1 cellular context compared by ENCODE assay signal in genomic region chr2:64989126-64989981, GRCh38.
TF ChIP-seq lines count a peak whose summit lies in the region.

Gene SLC1A4 (plus strand): TSS chr2:64989399. CDS start chr2:64989644, 245 bp downstream.

TF ChIP-seq in K562, 482 proteins besides CTCF, POLR2A, EP300 and RAD21 (continued from another document and continues in another):
- TF ChIP-seq, protein P1, sequence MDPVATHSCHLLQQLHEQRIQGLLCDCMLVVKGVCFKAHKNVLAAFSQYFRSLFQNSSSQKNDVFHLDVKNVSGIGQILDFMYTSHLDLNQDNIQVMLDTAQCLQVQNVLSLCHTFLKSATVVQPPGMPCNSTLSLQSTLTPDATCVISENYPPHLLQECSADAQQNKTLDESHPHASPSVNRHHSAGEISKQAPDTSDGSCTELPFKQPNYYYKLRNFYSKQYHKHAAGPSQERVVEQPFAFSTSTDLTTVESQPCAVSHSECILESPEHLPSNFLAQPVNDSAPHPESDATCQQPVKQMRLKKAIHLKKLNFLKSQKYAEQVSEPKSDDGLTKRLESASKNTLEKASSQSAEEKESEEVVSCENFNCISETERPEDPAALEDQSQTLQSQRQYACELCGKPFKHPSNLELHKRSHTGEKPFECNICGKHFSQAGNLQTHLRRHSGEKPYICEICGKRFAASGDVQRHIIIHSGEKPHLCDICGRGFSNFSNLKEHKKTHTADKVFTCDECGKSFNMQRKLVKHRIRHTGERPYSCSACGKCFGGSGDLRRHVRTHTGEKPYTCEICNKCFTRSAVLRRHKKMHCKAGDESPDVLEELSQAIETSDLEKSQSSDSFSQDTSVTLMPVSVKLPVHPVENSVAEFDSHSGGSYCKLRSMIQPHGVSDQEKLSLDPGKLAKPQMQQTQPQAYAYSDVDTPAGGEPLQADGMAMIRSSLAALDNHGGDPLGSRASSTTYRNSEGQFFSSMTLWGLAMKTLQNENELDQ (CRISPR knock-in tag; IDR thresholded peaks at IDR 0.05; ENCODE audit: borderline replicate concordance): no peak
- no peak for TF ChIP-seq NCOA4 (IDR thresholded peaks at IDR 0.05; ENCODE audit: partially characterized antibody)
- TF ChIP-seq ARID3B (CRISPR knock-in tag; IDR thresholded peaks at IDR 0.05; ENCODE audit: borderline replicate concordance): no peak
- TF ChIP-seq ZNF263 (CRISPR knock-in tag; IDR thresholded peaks at IDR 0.05; ENCODE audit: borderline replicate concordance): no peak
- no peak for TF ChIP-seq HCFC1 (IDR thresholded peaks at IDR 0.05; ENCODE audit: low read depth, low read length)
- peak; percentile 88 for TF ChIP-seq SMAD4 (CRISPR knock-in tag; conservative IDR thresholded peaks at IDR 0.05)
- peak; percentile 93 for TF ChIP-seq CEBPG (CRISPR knock-in tag; IDR thresholded peaks at IDR 0.05)
- TF ChIP-seq CEBPG (tag; conservative IDR thresholded peaks at IDR 0.05 in 1 of 2, IDR thresholded peaks at IDR 0.05 in 1 of 2): peak; percentile 89 to 94
- TF ChIP-seq ZNF583 (CRISPR knock-in tag; IDR thresholded peaks at IDR 0.05): 0 out of 2 replicates have a peak, but pooled peaks have one; percentile 52
- TF ChIP-seq SAFB (IDR thresholded peaks at IDR 0.05; ENCODE audit: borderline replicate concordance, low read depth, low read length): peak; percentile 97
- TF ChIP-seq, protein P2, sequence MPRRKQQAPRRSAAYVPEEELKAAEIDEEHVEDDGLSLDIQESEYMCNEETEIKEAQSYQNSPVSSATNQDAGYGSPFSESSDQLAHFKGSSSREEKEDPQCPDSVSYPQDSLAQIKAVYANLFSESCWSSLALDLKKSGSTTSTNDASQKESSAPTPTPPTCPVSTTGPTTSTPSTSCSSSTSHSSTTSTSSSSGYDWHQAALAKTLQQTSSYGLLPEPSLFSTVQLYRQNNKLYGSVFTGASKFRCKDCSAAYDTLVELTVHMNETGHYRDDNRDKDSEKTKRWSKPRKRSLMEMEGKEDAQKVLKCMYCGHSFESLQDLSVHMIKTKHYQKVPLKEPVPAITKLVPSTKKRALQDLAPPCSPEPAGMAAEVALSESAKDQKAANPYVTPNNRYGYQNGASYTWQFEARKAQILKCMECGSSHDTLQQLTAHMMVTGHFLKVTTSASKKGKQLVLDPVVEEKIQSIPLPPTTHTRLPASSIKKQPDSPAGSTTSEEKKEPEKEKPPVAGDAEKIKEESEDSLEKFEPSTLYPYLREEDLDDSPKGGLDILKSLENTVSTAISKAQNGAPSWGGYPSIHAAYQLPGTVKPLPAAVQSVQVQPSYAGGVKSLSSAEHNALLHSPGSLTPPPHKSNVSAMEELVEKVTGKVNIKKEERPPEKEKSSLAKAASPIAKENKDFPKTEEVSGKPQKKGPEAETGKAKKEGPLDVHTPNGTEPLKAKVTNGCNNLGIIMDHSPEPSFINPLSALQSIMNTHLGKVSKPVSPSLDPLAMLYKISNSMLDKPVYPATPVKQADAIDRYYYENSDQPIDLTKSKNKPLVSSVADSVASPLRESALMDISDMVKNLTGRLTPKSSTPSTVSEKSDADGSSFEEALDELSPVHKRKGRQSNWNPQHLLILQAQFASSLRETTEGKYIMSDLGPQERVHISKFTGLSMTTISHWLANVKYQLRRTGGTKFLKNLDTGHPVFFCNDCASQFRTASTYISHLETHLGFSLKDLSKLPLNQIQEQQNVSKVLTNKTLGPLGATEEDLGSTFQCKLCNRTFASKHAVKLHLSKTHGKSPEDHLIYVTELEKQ (CRISPR knock-in tag; IDR thresholded peaks at IDR 0.05): no peak
- 0 out of 2 replicates have a peak, but pooled peaks have one; percentile 79 for TF ChIP-seq RBM34 (IDR thresholded peaks at IDR 0.05; ENCODE audit: borderline replicate concordance, insufficient read depth, low read length)
- no peak for TF ChIP-seq HMG20B (CRISPR knock-in tag; IDR thresholded peaks at IDR 0.05)
- TF ChIP-seq POLR2H (tag; IDR thresholded peaks at IDR 0.05; ENCODE audit: low read depth): peak; percentile 3; the same call in 1 of the 2 replicates
- TF ChIP-seq KDM1A (IDR thresholded peaks at IDR 0.05): no peak
- TF ChIP-seq AFF1 (IDR thresholded peaks at IDR 0.05; ENCODE audit: low read depth in 1 of 2, partially characterized antibody in 2 of 2): no peak
- no peak for TF ChIP-seq SMAD2 (IDR thresholded peaks at IDR 0.05; ENCODE audit: low read depth, low read length)
- TF ChIP-seq ZNF75A (CRISPR knock-in tag; IDR thresholded peaks at IDR 0.05): no peak
- TF ChIP-seq PREB (CRISPR knock-in tag; IDR thresholded peaks at IDR 0.05): no peak
- peak; percentile 13 for TF ChIP-seq NFYB (IDR thresholded peaks at IDR 0.05; ENCODE audit: extremely low read depth, insufficient read length)
- no peak for TF ChIP-seq MCM3 (IDR thresholded peaks at IDR 0.05)
- peak in 1 of 2 experiments; percentile 89; a peak in 1 of 4 replicates for TF ChIP-seq SRF (CRISPR knock-in tag; IDR thresholded peaks at IDR 0.05)
- TF ChIP-seq HDAC2 (IDR thresholded peaks at IDR 0.05): 0 out of 2 replicates have a peak, but pooled peaks have one; percentile 13
- TF ChIP-seq ZNF140 (CRISPR knock-in tag; IDR thresholded peaks at IDR 0.05): no peak
- TF ChIP-seq NONO (IDR thresholded peaks at IDR 0.05; ENCODE audit: low read depth in 2 of 2, low read length in 1 of 2): peak; percentile 38 to 75; a peak in 3 of 4 replicates
- TF ChIP-seq ZBTB26 (CRISPR knock-in tag; IDR thresholded peaks at IDR 0.05): no peak
- TF ChIP-seq SP2 (IDR thresholded peaks at IDR 0.05; ENCODE audit: extremely low read depth, low read depth, low read length, poor library complexity, severe bottlenecking): no peak
- TF ChIP-seq MXI1 (IDR thresholded peaks at IDR 0.05; ENCODE audit: low read depth, low read length): no peak
- TF ChIP-seq, protein P3, sequence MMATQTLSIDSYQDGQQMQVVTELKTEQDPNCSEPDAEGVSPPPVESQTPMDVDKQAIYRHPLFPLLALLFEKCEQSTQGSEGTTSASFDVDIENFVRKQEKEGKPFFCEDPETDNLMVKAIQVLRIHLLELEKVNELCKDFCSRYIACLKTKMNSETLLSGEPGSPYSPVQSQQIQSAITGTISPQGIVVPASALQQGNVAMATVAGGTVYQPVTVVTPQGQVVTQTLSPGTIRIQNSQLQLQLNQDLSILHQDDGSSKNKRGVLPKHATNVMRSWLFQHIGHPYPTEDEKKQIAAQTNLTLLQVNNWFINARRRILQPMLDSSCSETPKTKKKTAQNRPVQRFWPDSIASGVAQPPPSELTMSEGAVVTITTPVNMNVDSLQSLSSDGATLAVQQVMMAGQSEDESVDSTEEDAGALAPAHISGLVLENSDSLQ (IDR thresholded peaks at IDR 0.05): no peak
- no peak; the same call in 1 of the 2 replicates for TF ChIP-seq FOSL1 (tag; conservative IDR thresholded peaks at IDR 0.05)
- peak; percentile 82 for TF ChIP-seq ATF7 (IDR thresholded peaks at IDR 0.05)
- peak; percentile 50; the same call in 1 of the 2 replicates for TF ChIP-seq RB1 (IDR thresholded peaks at IDR 0.05; ENCODE audit: low read depth)
- no peak for TF ChIP-seq ZEB2 (IDR thresholded peaks at IDR 0.05)
- no peak for TF ChIP-seq KAT7 (CRISPR knock-in tag; IDR thresholded peaks at IDR 0.05; ENCODE audit: borderline replicate concordance)
- peak; percentile 86; the same call in 1 of the 2 replicates for TF ChIP-seq CTBP1 (IDR thresholded peaks at IDR 0.05; ENCODE audit: borderline replicate concordance)
- TF ChIP-seq BRD4 (IDR thresholded peaks at IDR 0.05): no peak
- TF ChIP-seq DIDO1 (tag; IDR thresholded peaks at IDR 0.05; ENCODE audit: low read depth): no peak
- no peak for TF ChIP-seq PCBP2 (IDR thresholded peaks at IDR 0.05; ENCODE audit: low read depth, low read length, poor library complexity, severe bottlenecking)
- TF ChIP-seq NFRKB (IDR thresholded peaks at IDR 0.05; ENCODE audit: low read depth): no peak
- TF ChIP-seq MAFF (IDR thresholded peaks at IDR 0.05; ENCODE audit: low read length): no peak
- TF ChIP-seq MECOM (CRISPR knock-in tag; IDR thresholded peaks at IDR 0.05): no peak
- peak; percentile 73; the same call in 1 of the 2 replicates for TF ChIP-seq CEBPB (tag; IDR thresholded peaks at IDR 0.05)
- TF ChIP-seq LCOR (CRISPR knock-in tag; IDR thresholded peaks at IDR 0.05): no peak
- TF ChIP-seq YBX1 (IDR thresholded peaks at IDR 0.05): no peak
- TF ChIP-seq ZNF507 (tag; conservative IDR thresholded peaks at IDR 0.05): no peak
- peak; percentile 60; the same call in 1 of the 2 replicates for TF ChIP-seq PHF8 (IDR thresholded peaks at IDR 0.05; ENCODE audit: borderline replicate concordance, low read length)
- no peak for TF ChIP-seq MYNN (IDR thresholded peaks at IDR 0.05)
- TF ChIP-seq MYNN (CRISPR knock-in tag; IDR thresholded peaks at IDR 0.05): no peak
- no peak for TF ChIP-seq PCBP1 (IDR thresholded peaks at IDR 0.05; ENCODE audit: low read depth, low read length, poor library complexity, severe bottlenecking)
- no peak for TF ChIP-seq ZNF408 (CRISPR knock-in tag; IDR thresholded peaks at IDR 0.05; ENCODE audit: low read depth)
- no peak for TF ChIP-seq FOXP1 (CRISPR knock-in tag; IDR thresholded peaks at IDR 0.05)
- TF ChIP-seq FOXK1 (CRISPR knock-in tag; IDR thresholded peaks at IDR 0.05; ENCODE audit: borderline replicate concordance): no peak
- no peak for TF ChIP-seq KLF10 (CRISPR knock-in tag; IDR thresholded peaks at IDR 0.05)
- no peak for TF ChIP-seq NR3C1 (CRISPR knock-in tag; IDR thresholded peaks at IDR 0.05)
- TF ChIP-seq OTX1 (CRISPR knock-in tag; IDR thresholded peaks at IDR 0.05): no peak
- 0 out of 2 replicates have a peak, but pooled peaks have one; percentile 6 for TF ChIP-seq ELF4 (CRISPR knock-in tag; IDR thresholded peaks at IDR 0.05)
- no peak for TF ChIP-seq STAG1 (CRISPR knock-in tag; IDR thresholded peaks at IDR 0.05; ENCODE audit: borderline replicate concordance)
- TF ChIP-seq FOXA3 (CRISPR knock-in tag; conservative IDR thresholded peaks at IDR 0.05 in 1 of 2, IDR thresholded peaks at IDR 0.05 in 1 of 2): no peak
